22 cellular contexts compared by ENCODE assay signal in the genomic region with DNA sequence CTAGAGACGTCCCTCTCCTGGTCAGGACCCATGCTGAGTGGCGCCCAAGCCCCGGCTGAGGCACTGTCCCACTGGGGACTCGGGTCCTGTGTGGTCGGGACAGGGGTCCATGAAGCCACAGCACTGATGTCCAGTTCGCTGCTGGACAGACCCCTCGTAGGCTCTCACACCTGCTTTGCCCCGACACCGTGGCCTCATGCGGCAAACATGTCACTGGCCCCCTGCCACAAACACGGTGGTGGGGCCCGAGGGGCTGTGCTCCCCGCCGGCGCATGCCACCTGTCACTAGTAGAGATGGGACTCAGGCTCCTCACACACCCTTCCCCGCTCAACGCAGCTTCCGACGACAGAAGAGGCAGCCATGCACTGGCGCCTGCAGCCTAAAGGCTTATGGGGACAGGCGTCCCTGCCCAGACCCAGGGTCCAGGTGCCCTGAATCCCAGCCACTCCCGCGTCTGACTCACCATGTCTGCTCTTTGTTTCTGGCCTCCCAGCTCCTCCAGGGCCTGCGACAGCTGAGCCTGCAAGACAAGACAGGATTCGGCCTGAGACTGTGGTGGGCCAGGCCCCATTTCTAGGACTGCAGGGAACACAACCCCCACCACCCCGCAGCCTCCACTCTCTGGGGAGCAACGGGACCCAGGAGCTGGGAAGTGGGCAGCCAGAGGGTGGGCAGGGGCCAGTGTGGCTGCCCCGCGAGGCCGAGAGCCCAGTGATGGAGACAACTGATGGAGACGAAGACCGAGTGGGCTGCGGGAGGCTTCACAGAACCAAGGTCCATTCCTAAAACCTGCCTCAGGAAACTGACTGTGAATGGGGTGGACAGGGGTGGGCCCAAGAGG.
DNase-seq lines count a peak whose midpoint lies in the region; ATAC-seq, FAIRE-seq and TF ChIP-seq lines count a peak whose summit lies in the region.
"Had no signal": no experiment of that assay in that cellular context is flagged by ENCODE, and none has a peak within 500 bp of the region (broad histone marks: within the 10 kb centered on the region; RNA-seq: fewer than 3 reads in every experiment).

No MANE protein-coding gene starts in this region.

- H3K4me3 ChIP-seq in astrocyte (ENCODE audit: insufficient read depth, low read depth, low read length) (no peak overlapping the region), left lung (no peak overlapping the region)
- H3K4me3 ChIP-seq: gastrocnemius medialis, transverse colon had no signal

- H3K36me3 Mint-ChIP-seq in activated CD4-positive, alpha-beta T cell treated with anti-CD3 and anti-CD28 coated beads, Interleukin-2, amount 10 ng/mL, durations not matched to agents 7 days and 5 days (ENCODE audit: low read depth) = no peaks in the 10 kb centered on the region
- peaks cover 17% of the 10 kb centered on the region for H3K36me3 Mint-ChIP-seq in astrocyte (ENCODE audit: low read depth, unreplicated experiment)
- H3K36me3 Mint-ChIP-seq: stimulated activated effector memory CD8-positive, alpha-beta T cell treated with anti-CD3 and anti-CD28 coated beads, Interleukin-12 subunit alpha, Interleukin-12 subunit beta, amount 100 ng/mL, for 72 hours had no signal

- CTCF ChIA-PET in activated CD4-positive, alpha-beta T cell treated with anti-CD3 and anti-CD28 coated beads, Interleukin-2, amount 10 ng/mL, durations not matched to agents 7 days and 5 days (lab: Charles Lee) = interaction anchor here (0.6 kb wide), 1 partner anchor 789 kb away, joined by 6 read pairs; no protein-coding TSS in a partner anchor

- no peaks in the 10 kb centered on the region for H3K27me3 Mint-ChIP-seq in activated CD4-positive, alpha-beta T cell treated with anti-CD3 and anti-CD28 coated beads, Interleukin-2, amount 10 ng/mL, durations not matched to agents 7 days and 5 days
- H3K27me3 Mint-ChIP-seq in astrocyte (ENCODE audit: low read depth, unreplicated experiment) = peaks cover 2% of the 10 kb centered on the region
- H3K27me3 Mint-ChIP-seq: activated CD4-positive, alpha-beta memory T cell treated with anti-CD3 and anti-CD28 coated beads, Interleukin-2, amount 10 ng/mL, durations not matched to agents 7 days and 5 days; IgD-negative memory B cell had no signal

- H3K4me1 Mint-ChIP-seq in activated CD4-positive, alpha-beta T cell treated with anti-CD3 and anti-CD28 coated beads, Interleukin-2, amount 10 ng/mL, durations not matched to agents 7 days and 5 days = no peaks in the 10 kb centered on the region
- H3K4me1 Mint-ChIP-seq in astrocyte (ENCODE audit: low read depth, unreplicated experiment) = peaks cover 7% of the 10 kb centered on the region
- H3K4me1 Mint-ChIP-seq: activated CD4-positive, alpha-beta memory T cell treated with anti-CD3 and anti-CD28 coated beads, Interleukin-2, amount 10 ng/mL, durations not matched to agents 7 days and 5 days had no signal

- H3K36me3 ChIP-seq in astrocyte (ENCODE audit: insufficient read depth, low read length) = no peaks in the 10 kb centered on the region
- H3K36me3 ChIP-seq in left lung = peaks cover 0 to 22% of the 10 kb centered on the region in 2 donors
- H3K36me3 ChIP-seq: gastrocnemius medialis, transverse colon had no signal

- H3K9ac ChIP-seq in astrocyte (ENCODE audit: low read length) = no peak overlapping the region

- no peak for DNase-seq in activated CD4-positive, alpha-beta T cell treated with anti-CD3 and anti-CD28 coated beads, Interleukin-2, amount 10 ng/mL, durations not matched to agents 7 days and 5 days
- no peak for DNase-seq in activated CD4-positive, alpha-beta T cell treated with anti-CD3 and anti-CD28 coated beads for 1 hour
- DNase-seq in astrocyte (ENCODE audit: low read depth) = no peak
- peak; percentile 26 to 79 for DNase-seq in left lung
- peak; percentile 36 for DNase-seq in sciatic nerve (ENCODE audit: low spot score)
- DNase-seq in occipital lobe (lab: John Stamatoyannopoulos, UW) = no peak
- DNase-seq in hypothalamus (lab: John Stamatoyannopoulos, UW) = no peak
- no peak for DNase-seq in cerebellar nuclear complex (lab: John Stamatoyannopoulos, UW)
- DNase-seq: activated CD4-positive, alpha-beta memory T cell treated with anti-CD3 and anti-CD28 coated beads, Interleukin-2, amount 10 ng/mL, durations not matched to agents 7 days and 5 days; activated T-cell treated with anti-CD3 and anti-CD28 coated beads, Interleukin-2, amount 50 U/mL, for 48 hours; DMS79; NCI-H69; small intestine; SW 1271; transverse colon had no signal

- TF ChIP-seq CTCF in astrocyte (IDR thresholded peaks at IDR 0.05; ENCODE audit: insufficient read depth, low read depth, low read length) (no peak), left lung (IDR thresholded peaks at IDR 0.05) (no peak)

- H3K27me3 ChIP-seq in astrocyte (ENCODE audit: insufficient read depth, low read length) (no peaks in the 10 kb centered on the region), left lung (no peaks in the 10 kb centered on the region)
- H3K27me3 ChIP-seq: gastrocnemius medialis, transverse colon had no signal

- no peak for ATAC-seq in left lung
- ATAC-seq in sciatic nerve = no peak
- ATAC-seq: gastrocnemius medialis; stimulated activated effector memory CD8-positive, alpha-beta T cell treated with anti-CD3 and anti-CD28 coated beads, Interleukin-12 subunit alpha, Interleukin-12 subunit beta, amount 100 ng/mL, for 72 hours had no signal

- no peak for FAIRE-seq in astrocyte (lab: Jason Lieb, UNC)
- FAIRE-seq: colon, GM18507, small intestine had no signal

- no peak overlapping the region for H3K4me2 ChIP-seq in astrocyte (ENCODE audit: low read length)

- no peaks in the 10 kb centered on the region for H3K9me3 Mint-ChIP-seq in activated CD4-positive, alpha-beta T cell treated with anti-CD3 and anti-CD28 coated beads, Interleukin-2, amount 10 ng/mL, durations not matched to agents 7 days and 5 days
- no peaks in the 10 kb centered on the region for H3K9me3 Mint-ChIP-seq in astrocyte (ENCODE audit: unreplicated experiment)
- H3K9me3 Mint-ChIP-seq: activated CD4-positive, alpha-beta memory T cell treated with anti-CD3 and anti-CD28 coated beads, Interleukin-2, amount 10 ng/mL, durations not matched to agents 7 days and 5 days; IgD-negative memory B cell; stimulated activated effector memory CD8-positive, alpha-beta T cell treated with anti-CD3 and anti-CD28 coated beads, Interleukin-12 subunit alpha, Interleukin-12 subunit beta, amount 100 ng/mL, for 72 hours had no signal

- H3K4me1 ChIP-seq in astrocyte (ENCODE audit: insufficient read depth, low read length) = no peaks in the 10 kb centered on the region
- H3K4me1 ChIP-seq in left lung = no peaks in the 10 kb centered on the region
- H3K4me1 ChIP-seq: gastrocnemius medialis, transverse colon had no signal

- H3K27ac ChIP-seq in astrocyte (ENCODE audit: low read depth, low read length) (no peak overlapping the region), left lung (no peak overlapping the region)
- H3K27ac ChIP-seq: 22Rv1, C4-2B, gastrocnemius medialis, transverse colon had no signal

- H3K9me3 ChIP-seq in astrocyte (ENCODE audit: insufficient read depth, low read depth, low read length) (no peaks in the 10 kb centered on the region), left lung (no peaks in the 10 kb centered on the region)
- H3K9me3 ChIP-seq: gastrocnemius medialis, transverse colon had no signal

- H3K4me3 Mint-ChIP-seq in activated CD4-positive, alpha-beta T cell treated with anti-CD3 and anti-CD28 coated beads, Interleukin-2, amount 10 ng/mL, durations not matched to agents 7 days and 5 days = no peak overlapping the region
- H3K4me3 Mint-ChIP-seq in astrocyte (ENCODE audit: unreplicated experiment) = no peak overlapping the region
- H3K4me3 Mint-ChIP-seq: activated CD4-positive, alpha-beta memory T cell treated with anti-CD3 and anti-CD28 coated beads, Interleukin-2, amount 10 ng/mL, durations not matched to agents 7 days and 5 days; IgD-negative memory B cell; stimulated activated effector memory CD8-positive, alpha-beta T cell treated with anti-CD3 and anti-CD28 coated beads, Interleukin-12 subunit alpha, Interleukin-12 subunit beta, amount 100 ng/mL, for 72 hours had no signal

- peaks cover 8% of the 10 kb centered on the region for H4K20me1 ChIP-seq in astrocyte (ENCODE audit: insufficient read depth, low read length)

- POLR2A ChIA-PET in activated CD4-positive, alpha-beta T cell treated with anti-CD3 and anti-CD28 coated beads, Interleukin-2, amount 10 ng/mL, durations not matched to agents 7 days and 5 days (lab: Charles Lee) = no interaction called here

- H3K27ac Mint-ChIP-seq in activated CD4-positive, alpha-beta T cell treated with anti-CD3 and anti-CD28 coated beads, Interleukin-2, amount 10 ng/mL, durations not matched to agents 7 days and 5 days = peak overlapping the region; percentile 25
- peak overlapping the region; percentile 26 for H3K27ac Mint-ChIP-seq in astrocyte (ENCODE audit: unreplicated experiment)
- H3K27ac Mint-ChIP-seq: activated CD4-positive, alpha-beta memory T cell treated with anti-CD3 and anti-CD28 coated beads, Interleukin-2, amount 10 ng/mL, durations not matched to agents 7 days and 5 days; IgD-negative memory B cell; stimulated activated effector memory CD8-positive, alpha-beta T cell treated with anti-CD3 and anti-CD28 coated beads, Interleukin-12 subunit alpha, Interleukin-12 subunit beta, amount 100 ng/mL, for 72 hours had no signal

- H3K79me2 ChIP-seq in astrocyte (ENCODE audit: insufficient read depth, low read length) = no peaks in the 10 kb centered on the region

- intact Hi-C loops in left lung (cut with DNase I) (no loop called here), sciatic nerve (cut with DNase I) (no loop called here)

- no peak overlapping the region for H2AFZ ChIP-seq in astrocyte (ENCODE audit: low read depth, low read length)

Comparison
In these comparisons a context has a peak if more than half of its experiments do, and no peak if none do; other contexts are left out.
1. DNase-seq: peak in left lung (2 of 2) and sciatic nerve (single experiment); none in activated CD4-positive, alpha-beta T cell treated with anti-CD3 and anti-CD28 coated beads, Interleukin-2, amount 10 ng/mL, durations not matched to agents 7 days and 5 days (single experiment), activated CD4-positive, alpha-beta T cell treated with anti-CD3 and anti-CD28 coated beads for 1 hour (single experiment), astrocyte (single experiment), occipital lobe (single experiment), hypothalamus (0 of 51) and cerebellar nuclear complex (0 of 2).